In the genomic region with DNA sequence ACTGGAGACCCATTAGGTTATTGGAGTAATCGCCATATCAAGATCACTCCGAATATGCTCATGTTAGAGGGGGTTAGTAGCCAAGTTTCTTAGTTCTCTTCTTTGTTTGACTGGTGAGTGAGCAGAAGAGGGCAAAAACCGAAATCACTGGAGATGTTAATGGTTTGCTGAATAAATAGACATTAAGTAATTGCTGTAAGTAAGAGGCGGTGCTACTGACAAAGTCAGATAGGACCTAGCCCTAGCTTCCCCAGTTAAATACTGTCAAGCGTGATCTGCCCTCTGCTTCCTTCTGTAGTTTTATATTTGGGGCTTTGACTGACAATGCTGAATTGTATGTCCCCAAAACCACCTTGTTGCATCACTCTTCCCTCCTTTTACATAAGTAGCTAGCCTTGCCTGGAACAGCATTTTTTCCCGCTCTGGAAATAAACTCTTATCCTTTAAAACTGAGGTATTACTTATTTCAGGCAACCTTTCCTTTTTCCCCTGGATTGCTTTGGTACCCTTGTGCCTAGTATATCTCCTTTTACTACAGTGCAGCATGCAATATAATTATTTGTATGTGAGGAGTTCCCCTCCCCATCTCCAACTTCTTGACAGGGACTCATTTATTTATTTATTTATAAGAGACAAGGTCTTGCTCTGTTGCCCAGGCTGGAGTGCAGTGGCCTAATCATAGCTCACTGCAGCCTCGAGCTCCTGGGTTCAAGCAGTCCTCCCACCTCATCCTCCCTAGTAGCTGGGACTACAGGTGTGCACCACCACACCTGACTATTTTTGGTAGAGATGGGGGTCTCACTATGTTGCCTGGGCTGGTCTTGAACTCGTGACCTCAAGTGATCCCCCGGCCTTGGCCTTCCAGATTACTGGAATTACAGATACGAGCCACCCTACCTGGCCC, we compare ENCODE assay signal across 2 cellular contexts.
TF ChIP-seq lines count a peak whose summit lies in the region.

No MANE protein-coding gene starts in this region.

TF ChIP-seq in SK-N-SH, 30 proteins besides CTCF, POLR2A, EP300 and RAD21 (continued from another document):
- TF ChIP-seq, protein P1, sequence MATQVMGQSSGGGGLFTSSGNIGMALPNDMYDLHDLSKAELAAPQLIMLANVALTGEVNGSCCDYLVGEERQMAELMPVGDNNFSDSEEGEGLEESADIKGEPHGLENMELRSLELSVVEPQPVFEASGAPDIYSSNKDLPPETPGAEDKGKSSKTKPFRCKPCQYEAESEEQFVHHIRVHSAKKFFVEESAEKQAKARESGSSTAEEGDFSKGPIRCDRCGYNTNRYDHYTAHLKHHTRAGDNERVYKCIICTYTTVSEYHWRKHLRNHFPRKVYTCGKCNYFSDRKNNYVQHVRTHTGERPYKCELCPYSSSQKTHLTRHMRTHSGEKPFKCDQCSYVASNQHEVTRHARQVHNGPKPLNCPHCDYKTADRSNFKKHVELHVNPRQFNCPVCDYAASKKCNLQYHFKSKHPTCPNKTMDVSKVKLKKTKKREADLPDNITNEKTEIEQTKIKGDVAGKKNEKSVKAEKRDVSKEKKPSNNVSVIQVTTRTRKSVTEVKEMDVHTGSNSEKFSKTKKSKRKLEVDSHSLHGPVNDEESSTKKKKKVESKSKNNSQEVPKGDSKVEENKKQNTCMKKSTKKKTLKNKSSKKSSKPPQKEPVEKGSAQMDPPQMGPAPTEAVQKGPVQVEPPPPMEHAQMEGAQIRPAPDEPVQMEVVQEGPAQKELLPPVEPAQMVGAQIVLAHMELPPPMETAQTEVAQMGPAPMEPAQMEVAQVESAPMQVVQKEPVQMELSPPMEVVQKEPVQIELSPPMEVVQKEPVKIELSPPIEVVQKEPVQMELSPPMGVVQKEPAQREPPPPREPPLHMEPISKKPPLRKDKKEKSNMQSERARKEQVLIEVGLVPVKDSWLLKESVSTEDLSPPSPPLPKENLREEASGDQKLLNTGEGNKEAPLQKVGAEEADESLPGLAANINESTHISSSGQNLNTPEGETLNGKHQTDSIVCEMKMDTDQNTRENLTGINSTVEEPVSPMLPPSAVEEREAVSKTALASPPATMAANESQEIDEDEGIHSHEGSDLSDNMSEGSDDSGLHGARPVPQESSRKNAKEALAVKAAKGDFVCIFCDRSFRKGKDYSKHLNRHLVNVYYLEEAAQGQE (IDR thresholded peaks at IDR 0.05; ENCODE audit: low read depth, low read length), result no peak
- TF ChIP-seq RFX5 (IDR thresholded peaks at IDR 0.05; ENCODE audit: low read length) (no peak), GABPA (IDR thresholded peaks at IDR 0.05; ENCODE audit: low read depth) (no peak), GATA2 (CRISPR knock-in tag; IDR thresholded peaks at IDR 0.05) (no peak), FOXM1 (IDR thresholded peaks at IDR 0.05; ENCODE audit: low read depth) (no peak), YY1 (IDR thresholded peaks at IDR 0.05; ENCODE audit: low read depth) (no peak), MEF2A (IDR thresholded peaks at IDR 0.05; ENCODE audit: borderline replicate concordance, low read depth) (no peak), FOSL2 (IDR thresholded peaks at IDR 0.05; ENCODE audit: borderline replicate concordance, low read depth) (no peak), CHD2 (IDR thresholded peaks at IDR 0.05; ENCODE audit: low read length, partially characterized antibody) (no peak), ELF1 (IDR thresholded peaks at IDR 0.05) (no peak), MXI1 (IDR thresholded peaks at IDR 0.05; ENCODE audit: low read depth, low read length) (no peak), FOXJ3 (CRISPR knock-in tag; IDR thresholded peaks at IDR 0.05) (no peak)
- TF ChIP-seq, protein P2, sequence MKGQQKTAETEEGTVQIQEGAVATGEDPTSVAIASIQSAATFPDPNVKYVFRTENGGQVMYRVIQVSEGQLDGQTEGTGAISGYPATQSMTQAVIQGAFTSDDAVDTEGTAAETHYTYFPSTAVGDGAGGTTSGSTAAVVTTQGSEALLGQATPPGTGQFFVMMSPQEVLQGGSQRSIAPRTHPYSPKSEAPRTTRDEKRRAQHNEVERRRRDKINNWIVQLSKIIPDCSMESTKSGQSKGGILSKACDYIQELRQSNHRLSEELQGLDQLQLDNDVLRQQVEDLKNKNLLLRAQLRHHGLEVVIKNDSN (IDR thresholded peaks at IDR 0.05; ENCODE audit: borderline replicate concordance, low read depth), result no peak
- TF ChIP-seq, protein P3, sequence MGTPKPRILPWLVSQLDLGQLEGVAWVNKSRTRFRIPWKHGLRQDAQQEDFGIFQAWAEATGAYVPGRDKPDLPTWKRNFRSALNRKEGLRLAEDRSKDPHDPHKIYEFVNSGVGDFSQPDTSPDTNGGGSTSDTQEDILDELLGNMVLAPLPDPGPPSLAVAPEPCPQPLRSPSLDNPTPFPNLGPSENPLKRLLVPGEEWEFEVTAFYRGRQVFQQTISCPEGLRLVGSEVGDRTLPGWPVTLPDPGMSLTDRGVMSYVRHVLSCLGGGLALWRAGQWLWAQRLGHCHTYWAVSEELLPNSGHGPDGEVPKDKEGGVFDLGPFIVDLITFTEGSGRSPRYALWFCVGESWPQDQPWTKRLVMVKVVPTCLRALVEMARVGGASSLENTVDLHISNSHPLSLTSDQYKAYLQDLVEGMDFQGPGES (IDR thresholded peaks at IDR 0.05; ENCODE audit: low read depth, low read length), result no peak
TF ChIP-seq in SK-N-SH: peak in this region for 0.

TF ChIP-seq in SK-N-SH treated with all-trans-retinoic acid at 6 μM for 48 hours, 23 proteins besides CTCF, POLR2A, EP300 and RAD21 (continued from another document):
- TF ChIP-seq, protein P4, sequence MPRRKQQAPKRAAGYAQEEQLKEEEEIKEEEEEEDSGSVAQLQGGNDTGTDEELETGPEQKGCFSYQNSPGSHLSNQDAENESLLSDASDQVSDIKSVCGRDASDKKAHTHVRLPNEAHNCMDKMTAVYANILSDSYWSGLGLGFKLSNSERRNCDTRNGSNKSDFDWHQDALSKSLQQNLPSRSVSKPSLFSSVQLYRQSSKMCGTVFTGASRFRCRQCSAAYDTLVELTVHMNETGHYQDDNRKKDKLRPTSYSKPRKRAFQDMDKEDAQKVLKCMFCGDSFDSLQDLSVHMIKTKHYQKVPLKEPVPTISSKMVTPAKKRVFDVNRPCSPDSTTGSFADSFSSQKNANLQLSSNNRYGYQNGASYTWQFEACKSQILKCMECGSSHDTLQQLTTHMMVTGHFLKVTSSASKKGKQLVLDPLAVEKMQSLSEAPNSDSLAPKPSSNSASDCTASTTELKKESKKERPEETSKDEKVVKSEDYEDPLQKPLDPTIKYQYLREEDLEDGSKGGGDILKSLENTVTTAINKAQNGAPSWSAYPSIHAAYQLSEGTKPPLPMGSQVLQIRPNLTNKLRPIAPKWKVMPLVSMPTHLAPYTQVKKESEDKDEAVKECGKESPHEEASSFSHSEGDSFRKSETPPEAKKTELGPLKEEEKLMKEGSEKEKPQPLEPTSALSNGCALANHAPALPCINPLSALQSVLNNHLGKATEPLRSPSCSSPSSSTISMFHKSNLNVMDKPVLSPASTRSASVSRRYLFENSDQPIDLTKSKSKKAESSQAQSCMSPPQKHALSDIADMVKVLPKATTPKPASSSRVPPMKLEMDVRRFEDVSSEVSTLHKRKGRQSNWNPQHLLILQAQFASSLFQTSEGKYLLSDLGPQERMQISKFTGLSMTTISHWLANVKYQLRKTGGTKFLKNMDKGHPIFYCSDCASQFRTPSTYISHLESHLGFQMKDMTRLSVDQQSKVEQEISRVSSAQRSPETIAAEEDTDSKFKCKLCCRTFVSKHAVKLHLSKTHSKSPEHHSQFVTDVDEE (CRISPR knock-in tag; IDR thresholded peaks at IDR 0.05), result no peak
- TF ChIP-seq ZNF8 (CRISPR knock-in tag; IDR thresholded peaks at IDR 0.05), result no peak
- no peak for TF ChIP-seq ISL1 (CRISPR knock-in tag; IDR thresholded peaks at IDR 0.05)
- TF ChIP-seq ZC3H10 (CRISPR knock-in tag; IDR thresholded peaks at IDR 0.05), result no peak
- TF ChIP-seq SNAI2 (CRISPR knock-in tag; IDR thresholded peaks at IDR 0.05), result no peak
- TF ChIP-seq CSDC2 (CRISPR knock-in tag; IDR thresholded peaks at IDR 0.05), result no peak
- TF ChIP-seq, protein P5, sequence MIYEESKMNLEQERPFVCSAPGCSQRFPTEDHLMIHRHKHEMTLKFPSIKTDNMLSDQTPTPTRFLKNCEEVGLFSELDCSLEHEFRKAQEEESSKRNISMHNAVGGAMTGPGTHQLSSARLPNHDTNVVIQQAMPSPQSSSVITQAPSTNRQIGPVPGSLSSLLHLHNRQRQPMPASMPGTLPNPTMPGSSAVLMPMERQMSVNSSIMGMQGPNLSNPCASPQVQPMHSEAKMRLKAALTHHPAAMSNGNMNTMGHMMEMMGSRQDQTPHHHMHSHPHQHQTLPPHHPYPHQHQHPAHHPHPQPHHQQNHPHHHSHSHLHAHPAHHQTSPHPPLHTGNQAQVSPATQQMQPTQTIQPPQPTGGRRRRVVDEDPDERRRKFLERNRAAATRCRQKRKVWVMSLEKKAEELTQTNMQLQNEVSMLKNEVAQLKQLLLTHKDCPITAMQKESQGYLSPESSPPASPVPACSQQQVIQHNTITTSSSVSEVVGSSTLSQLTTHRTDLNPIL (CRISPR knock-in tag; IDR thresholded peaks at IDR 0.05; ENCODE audit: low read depth), result no peak
- TF ChIP-seq PPARA (CRISPR knock-in tag; IDR thresholded peaks at IDR 0.05; ENCODE audit: borderline replicate concordance), result no peak
- TF ChIP-seq, protein P6, sequence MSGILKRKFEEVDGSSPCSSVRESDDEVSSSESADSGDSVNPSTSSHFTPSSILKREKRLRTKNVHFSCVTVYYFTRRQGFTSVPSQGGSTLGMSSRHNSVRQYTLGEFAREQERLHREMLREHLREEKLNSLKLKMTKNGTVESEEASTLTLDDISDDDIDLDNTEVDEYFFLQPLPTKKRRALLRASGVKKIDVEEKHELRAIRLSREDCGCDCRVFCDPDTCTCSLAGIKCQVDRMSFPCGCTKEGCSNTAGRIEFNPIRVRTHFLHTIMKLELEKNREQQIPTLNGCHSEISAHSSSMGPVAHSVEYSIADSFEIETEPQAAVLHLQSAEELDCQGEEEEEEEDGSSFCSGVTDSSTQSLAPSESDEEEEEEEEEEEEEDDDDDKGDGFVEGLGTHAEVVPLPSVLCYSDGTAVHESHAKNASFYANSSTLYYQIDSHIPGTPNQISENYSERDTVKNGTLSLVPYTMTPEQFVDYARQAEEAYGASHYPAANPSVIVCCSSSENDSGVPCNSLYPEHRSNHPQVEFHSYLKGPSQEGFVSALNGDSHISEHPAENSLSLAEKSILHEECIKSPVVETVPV (CRISPR knock-in tag; IDR thresholded peaks at IDR 0.05), result no peak
